In genomic region chr12:54853933-54854538, GRCh38 we compare ENCODE assay signal across 8 cellular contexts. TPM values are rescaled to one million over a fixed set of nuclear protein-coding genes. Genes with fewer than 3 reads are reported as not detected.
DNase-seq lines count a peak whose midpoint lies in the region; ATAC-seq and TF ChIP-seq lines count a peak whose summit lies in the region.

MUCL1 (plus strand) TSS chr12:54854516; CDS start chr12:54854583, 67 bp downstream.

- peak; percentile 96 for TF ChIP-seq CTCF in C4-2B (conservative IDR thresholded peaks at IDR 0.05)

- H3K9me3 Mint-ChIP-seq in stimulated activated memory B cell treated with anti-CD40 and anti-IgM and Interleukin-4, amounts not matched to agents 10 μg/mL and 1 μg/mL and 100 μg/mL, for 72 hours: no peaks in the 10 kb centered on the region

- H3K27ac Mint-ChIP-seq in stimulated activated memory B cell treated with anti-CD40 and anti-IgM and Interleukin-4, amounts not matched to agents 10 μg/mL and 1 μg/mL and 100 μg/mL, for 72 hours: no peak within 1 kb of the TSS

- peaks cover 19% of the 10 kb centered on the region for H3K27me3 Mint-ChIP-seq in stimulated activated memory B cell treated with anti-CD40 and anti-IgM and Interleukin-4, amounts not matched to agents 10 μg/mL and 1 μg/mL and 100 μg/mL, for 72 hours

- no peaks in the 10 kb centered on the region for H3K4me1 Mint-ChIP-seq in stimulated activated memory B cell treated with anti-CD40 and anti-IgM and Interleukin-4, amounts not matched to agents 10 μg/mL and 1 μg/mL and 100 μg/mL, for 72 hours

- no peak within 1 kb of the TSS for H3K27ac ChIP-seq in C4-2B

- H3K4me3 Mint-ChIP-seq in stimulated activated memory B cell treated with anti-CD40 and anti-IgM and Interleukin-4, amounts not matched to agents 10 μg/mL and 1 μg/mL and 100 μg/mL, for 72 hours: no peak within 1 kb of the TSS

- peak; percentile 25 to 58 for DNase-seq in NCI-H446 (lab: John Stamatoyannopoulos, UW)
- peak; percentile 48 to 76 for DNase-seq in activated CD4-positive, alpha-beta T cell treated with anti-CD3 and anti-CD28 coated beads for 24 hours (ENCODE audit: low read depth in 2 of 2)
- peak; percentile 82 for DNase-seq in dermis blood vessel endothelial cell
- DNase-seq in midbrain (lab: John Stamatoyannopoulos, UW): peak; percentile 24

- peak; percentile 91 for ATAC-seq in GM19324 (IDR thresholded peaks at IDR 0.05; ENCODE audit: low FRiP score, unreplicated experiment)
- ATAC-seq in HG03432 (IDR thresholded peaks at IDR 0.05; ENCODE audit: unreplicated experiment): peak; percentile 95
- ATAC-seq in stimulated activated memory B cell treated with anti-CD40 and anti-IgM and Interleukin-4, amounts not matched to agents 10 μg/mL and 1 μg/mL and 100 μg/mL, for 72 hours: peak; percentile 81

- H3K36me3 Mint-ChIP-seq in stimulated activated memory B cell treated with anti-CD40 and anti-IgM and Interleukin-4, amounts not matched to agents 10 μg/mL and 1 μg/mL and 100 μg/mL, for 72 hours: no peaks in the 10 kb centered on the region

RNA-seq across cellular contexts. Expression of gene MUCL1, which starts in this region (rescaled TPM):
- not detected in 2 replicates for total RNA-seq in dermis blood vessel endothelial cell

Comparison
In these comparisons a context has a peak if more than half of its experiments do, and no peak if none do; other contexts are left out.
1. Peak in DNase-seq in dermis blood vessel endothelial cell; RNA of the gene not detected or under 1 TPM.
2. DNase-seq: peak in every context shown above with its lines; median percentile 82 in dermis blood vessel endothelial cell; 62 in activated CD4-positive, alpha-beta T cell treated with anti-CD3 and anti-CD28 coated beads for 24 hours; 42 in NCI-H446; 24 in midbrain.